Comparison of ENCODE assay signal across 1 cellular context in the genomic region with DNA sequence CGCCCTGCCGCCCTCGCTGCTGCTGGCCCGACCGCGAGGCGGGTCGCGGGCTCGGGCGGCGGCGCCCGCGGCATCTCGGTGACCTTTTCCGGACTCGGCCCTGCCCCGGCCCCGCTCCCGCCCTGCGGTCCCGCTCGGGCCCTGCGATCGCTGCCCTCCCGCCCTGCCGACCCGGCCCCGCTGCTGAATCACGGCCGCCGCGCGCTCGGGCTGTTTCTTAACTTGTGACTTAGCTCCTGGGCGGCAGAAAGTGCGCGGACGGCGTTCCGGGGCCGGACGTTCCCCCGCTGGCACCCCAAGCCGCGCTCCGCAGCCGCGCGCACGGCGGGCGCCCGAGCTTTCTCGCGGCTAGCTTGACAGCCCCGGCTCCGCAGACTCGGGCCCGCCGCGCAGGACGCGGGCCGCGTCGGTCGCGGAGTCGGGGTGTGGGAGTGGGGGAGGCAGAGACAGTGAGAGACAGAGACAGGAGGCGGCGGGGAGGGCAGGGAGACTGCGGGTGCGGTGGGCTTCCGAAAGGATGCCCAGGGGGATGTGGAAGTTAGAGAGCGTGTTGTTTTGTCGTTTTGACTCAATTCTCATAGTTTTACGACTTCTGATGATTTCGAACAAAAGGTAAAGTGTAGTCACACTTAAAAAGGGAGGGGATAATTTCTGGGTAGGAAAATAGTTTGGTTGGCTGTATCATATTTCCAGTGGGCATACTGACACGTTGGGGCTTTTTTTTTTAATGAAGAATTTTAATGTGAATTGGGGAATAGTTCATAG.
TF ChIP-seq lines count a peak whose summit lies in the region.

No MANE protein-coding gene starts in this region.

TF ChIP-seq in K562, 482 proteins besides CTCF, POLR2A, EP300 and RAD21 (continued from another document and continues in another):
- TF ChIP-seq ZNF121 (CRISPR knock-in tag; conservative IDR thresholded peaks at IDR 0.05) (no peak), HNRNPUL1 (IDR thresholded peaks at IDR 0.05; ENCODE audit: low read length) (no peak), TAF9B (IDR thresholded peaks at IDR 0.05; ENCODE audit: partially characterized antibody) (no peak), DPF2 (IDR thresholded peaks at IDR 0.05) (no peak), ZBTB12 (CRISPR knock-in tag; IDR thresholded peaks at IDR 0.05) (no peak), ZNF354B (CRISPR knock-in tag; IDR thresholded peaks at IDR 0.05) (no peak), COPS2 (conservative IDR thresholded peaks at IDR 0.05) (no peak), SMARCB1 (IDR thresholded peaks at IDR 0.05; ENCODE audit: insufficient read length, low read depth) (no peak), ZNF766 (CRISPR knock-in tag; conservative IDR thresholded peaks at IDR 0.05) (no peak), GATA2 (CRISPR knock-in tag; IDR thresholded peaks at IDR 0.05) (no peak), NFXL1 (CRISPR knock-in tag; IDR thresholded peaks at IDR 0.05) (no peak), RFX5 (IDR thresholded peaks at IDR 0.05; ENCODE audit: low read depth, low read length) (no peak), CHD1 (IDR thresholded peaks at IDR 0.05; ENCODE audit: low read length) (peak; percentile 65), ZBTB43 (CRISPR knock-in tag; IDR thresholded peaks at IDR 0.05) (no peak), THRA (IDR thresholded peaks at IDR 0.05) (no peak), MTA1 (IDR thresholded peaks at IDR 0.05; ENCODE audit: borderline replicate concordance) (no peak), ZNF407 (IDR thresholded peaks at IDR 0.05; ENCODE audit: low read depth) (no peak), ZNF274 (IDR thresholded peaks at IDR 0.05; ENCODE audit: borderline replicate concordance, low read depth, low read length) (no peak), SPI1 (IDR thresholded peaks at IDR 0.05; ENCODE audit: borderline replicate concordance, low read depth, low read length) (no peak), RBM22 (IDR thresholded peaks at IDR 0.05; ENCODE audit: low read depth, low read length, poor library complexity, severe bottlenecking) (peak; percentile 29), MTA3 (IDR thresholded peaks at IDR 0.05; ENCODE audit: borderline replicate concordance) (peak; percentile 16; the same call in 1 of the 2 replicates), MCM5 (IDR thresholded peaks at IDR 0.05; ENCODE audit: low read depth) (no peak), CBFA2T2 (conservative IDR thresholded peaks at IDR 0.05) (no peak)
- TF ChIP-seq, protein P1, sequence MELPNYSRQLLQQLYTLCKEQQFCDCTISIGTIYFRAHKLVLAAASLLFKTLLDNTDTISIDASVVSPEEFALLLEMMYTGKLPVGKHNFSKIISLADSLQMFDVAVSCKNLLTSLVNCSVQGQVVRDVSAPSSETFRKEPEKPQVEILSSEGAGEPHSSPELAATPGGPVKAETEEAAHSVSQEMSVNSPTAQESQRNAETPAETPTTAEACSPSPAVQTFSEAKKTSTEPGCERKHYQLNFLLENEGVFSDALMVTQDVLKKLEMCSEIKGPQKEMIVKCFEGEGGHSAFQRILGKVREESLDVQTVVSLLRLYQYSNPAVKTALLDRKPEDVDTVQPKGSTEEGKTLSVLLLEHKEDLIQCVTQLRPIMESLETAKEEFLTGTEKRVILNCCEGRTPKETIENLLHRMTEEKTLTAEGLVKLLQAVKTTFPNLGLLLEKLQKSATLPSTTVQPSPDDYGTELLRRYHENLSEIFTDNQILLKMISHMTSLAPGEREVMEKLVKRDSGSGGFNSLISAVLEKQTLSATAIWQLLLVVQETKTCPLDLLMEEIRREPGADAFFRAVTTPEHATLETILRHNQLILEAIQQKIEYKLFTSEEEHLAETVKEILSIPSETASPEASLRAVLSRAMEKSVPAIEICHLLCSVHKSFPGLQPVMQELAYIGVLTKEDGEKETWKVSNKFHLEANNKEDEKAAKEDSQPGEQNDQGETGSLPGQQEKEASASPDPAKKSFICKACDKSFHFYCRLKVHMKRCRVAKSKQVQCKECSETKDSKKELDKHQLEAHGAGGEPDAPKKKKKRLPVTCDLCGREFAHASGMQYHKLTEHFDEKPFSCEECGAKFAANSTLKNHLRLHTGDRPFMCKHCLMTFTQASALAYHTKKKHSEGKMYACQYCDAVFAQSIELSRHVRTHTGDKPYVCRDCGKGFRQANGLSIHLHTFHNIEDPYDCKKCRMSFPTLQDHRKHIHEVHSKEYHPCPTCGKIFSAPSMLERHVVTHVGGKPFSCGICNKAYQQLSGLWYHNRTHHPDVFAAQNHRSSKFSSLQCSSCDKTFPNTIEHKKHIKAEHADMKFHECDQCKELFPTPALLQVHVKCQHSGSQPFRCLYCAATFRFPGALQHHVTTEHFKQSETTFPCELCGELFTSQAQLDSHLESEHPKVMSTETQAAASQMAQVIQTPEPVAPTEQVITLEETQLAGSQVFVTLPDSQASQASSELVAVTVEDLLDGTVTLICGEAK (IDR thresholded peaks at IDR 0.05), result peak; percentile 57
- TF ChIP-seq, protein P1 (CRISPR knock-in tag; IDR thresholded peaks at IDR 0.05), result no peak
- TF ChIP-seq, protein P2, sequence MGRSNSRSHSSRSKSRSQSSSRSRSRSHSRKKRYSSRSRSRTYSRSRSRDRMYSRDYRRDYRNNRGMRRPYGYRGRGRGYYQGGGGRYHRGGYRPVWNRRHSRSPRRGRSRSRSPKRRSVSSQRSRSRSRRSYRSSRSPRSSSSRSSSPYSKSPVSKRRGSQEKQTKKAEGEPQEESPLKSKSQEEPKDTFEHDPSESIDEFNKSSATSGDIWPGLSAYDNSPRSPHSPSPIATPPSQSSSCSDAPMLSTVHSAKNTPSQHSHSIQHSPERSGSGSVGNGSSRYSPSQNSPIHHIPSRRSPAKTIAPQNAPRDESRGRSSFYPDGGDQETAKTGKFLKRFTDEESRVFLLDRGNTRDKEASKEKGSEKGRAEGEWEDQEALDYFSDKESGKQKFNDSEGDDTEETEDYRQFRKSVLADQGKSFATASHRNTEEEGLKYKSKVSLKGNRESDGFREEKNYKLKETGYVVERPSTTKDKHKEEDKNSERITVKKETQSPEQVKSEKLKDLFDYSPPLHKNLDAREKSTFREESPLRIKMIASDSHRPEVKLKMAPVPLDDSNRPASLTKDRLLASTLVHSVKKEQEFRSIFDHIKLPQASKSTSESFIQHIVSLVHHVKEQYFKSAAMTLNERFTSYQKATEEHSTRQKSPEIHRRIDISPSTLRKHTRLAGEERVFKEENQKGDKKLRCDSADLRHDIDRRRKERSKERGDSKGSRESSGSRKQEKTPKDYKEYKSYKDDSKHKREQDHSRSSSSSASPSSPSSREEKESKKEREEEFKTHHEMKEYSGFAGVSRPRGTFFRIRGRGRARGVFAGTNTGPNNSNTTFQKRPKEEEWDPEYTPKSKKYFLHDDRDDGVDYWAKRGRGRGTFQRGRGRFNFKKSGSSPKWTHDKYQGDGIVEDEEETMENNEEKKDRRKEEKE (IDR thresholded peaks at IDR 0.05; ENCODE audit: borderline replicate concordance in 1 of 2, control insufficient read depth in 1 of 2, low read depth in 2 of 2, low read length in 1 of 2), result no peak
